In genomic region chr2:169572189-169572588, GRCh38 we compare ENCODE assay signal across 20 cellular contexts. TPM values are rescaled to one million over a fixed set of nuclear protein-coding genes. Genes with fewer than 3 reads are reported as not detected.
DNase-seq lines count a peak whose midpoint lies in the region; ATAC-seq and TF ChIP-seq lines count a peak whose summit lies in the region.
"Had no signal": no experiment of that assay in that cellular context is flagged by ENCODE, and none has a peak within 500 bp of the region (broad histone marks: within the 10 kb centered on the region; RNA-seq: fewer than 3 reads in every experiment).

No MANE protein-coding gene starts in this region.

- ATAC-seq in psoas muscle = no peak
- ATAC-seq: activated CD4-positive, CD25-positive, alpha-beta regulatory T cell treated with anti-CD3 and anti-CD28 coated beads, Interleukin-2, amount 50 U/mL, for 24 hours had no signal

- H3K9ac ChIP-seq in Loucy (ENCODE audit: low read depth, low read length, poor library complexity, severe bottlenecking) = peak overlapping the region; percentile 44

- H3K4me1 ChIP-seq in cardiac muscle cell (ENCODE audit: low read depth) (peaks cover 24% of the 10 kb centered on the region), right atrium auricular region (no peaks in the 10 kb centered on the region), Loucy (ENCODE audit: insufficient read depth, low read length, poor library complexity, severe bottlenecking) (peaks cover 33% of the 10 kb centered on the region), psoas muscle (peaks cover 21% of the 10 kb centered on the region)

- peaks cover 10% of the 10 kb centered on the region for H3K27me3 Mint-ChIP-seq in brain
- H3K27me3 Mint-ChIP-seq: type B pancreatic cell had no signal

- peaks cover 0 to 7% (median 0%) of the 10 kb centered on the region in 5 experiments for H3K9me3 Mint-ChIP-seq in brain
- H3K9me3 Mint-ChIP-seq: type B pancreatic cell had no signal

- TF ChIP-seq CTCF in cardiac muscle cell (IDR thresholded peaks at IDR 0.05; ENCODE audit: low read depth, low read length) = no peak
- TF ChIP-seq CTCF in right atrium auricular region (IDR thresholded peaks at IDR 0.05) = no peak
- TF ChIP-seq CTCF in Loucy (conservative IDR thresholded peaks at IDR 0.05; ENCODE audit: low read length) = no peak
- no peak for TF ChIP-seq CTCF in brain (conservative IDR thresholded peaks at IDR 0.05)
- no peak for TF ChIP-seq CTCF in psoas muscle (IDR thresholded peaks at IDR 0.05)

- no peaks in the 10 kb centered on the region for H3K36me3 Mint-ChIP-seq in brain
- H3K36me3 Mint-ChIP-seq: type B pancreatic cell had no signal

- no peaks in the 10 kb centered on the region for H3F3A ChIP-seq in Loucy (ENCODE audit: low read depth)

- intact Hi-C loops in psoas muscle (cut with DNase I) = no loop called here

- H3K27ac ChIP-seq in cardiac muscle cell = peak overlapping the region; percentile 89
- H3K27ac ChIP-seq in right atrium auricular region = no peak overlapping the region
- H3K27ac ChIP-seq in psoas muscle = no peak overlapping the region
- H3K27ac ChIP-seq: ovary had no signal

- H3K4me3 Mint-ChIP-seq in brain = peak overlapping the region in 4 of 5 experiments; percentile 18 to 98 (median 67)

- H3K79me2 ChIP-seq in Loucy (ENCODE audit: insufficient read depth, low read length) = peaks cover 46% of the 10 kb centered on the region

- WGBS in psoas muscle, 3 donors = 75 to 83% (median 83%) methylated on average over 1 of the region's 1 CpG

- no peak for DNase-seq in cardiac muscle cell (ENCODE audit: low read depth in 1 of 2, low spot score in 1 of 2)
- DNase-seq in right atrium auricular region (ENCODE audit: low spot score) = no peak
- DNase-seq in psoas muscle = no peak
- DNase-seq in NCI-H2029 (lab: John Stamatoyannopoulos, UW) = no peak
- no peak for DNase-seq in NCI-H2227 (lab: John Stamatoyannopoulos, UW; ENCODE audit: unreplicated experiment)
- no peak for DNase-seq in NCI-H1417 (lab: John Stamatoyannopoulos, UW)
- DNase-seq: activated effector memory CD4-positive, alpha-beta T cell treated with anti-CD3 and anti-CD28 coated beads, Interleukin-2, amount 50 U/mL, for 16 hours; anterior cingulate cortex; glutamatergic neuron; HCEC 1CT; IMR-90; kidney glomerular epithelial cell; NCI-H1417 treated with DMSO at 0.1 percent for 48 hours; ovary; spleen; stimulated activated naive CD4-positive, alpha-beta T cell had no signal

- peaks cover 12% of the 10 kb centered on the region for H3K36me3 ChIP-seq in cardiac muscle cell
- no peaks in the 10 kb centered on the region for H3K36me3 ChIP-seq in right atrium auricular region
- H3K36me3 ChIP-seq in Loucy (ENCODE audit: insufficient read depth, low read length) = no peaks in the 10 kb centered on the region
- H3K36me3 ChIP-seq in psoas muscle (ENCODE audit: insufficient read depth in 1 of 2, low read depth in 1 of 2) = peaks cover 0 to 18% of the 10 kb centered on the region in 2 donors
- H3K36me3 ChIP-seq: ovary had no signal

- peaks cover 48% of the 10 kb centered on the region for H3K4me1 Mint-ChIP-seq in brain

- no peak overlapping the region for H3K27ac Mint-ChIP-seq in brain

- no peak overlapping the region for H2AFZ ChIP-seq in Loucy (ENCODE audit: low read length)

- peak overlapping the region; percentile 78 for H3K4me2 ChIP-seq in Loucy (ENCODE audit: low read depth, low read length, poor library complexity, severe bottlenecking)

- peaks cover 23% of the 10 kb centered on the region for H4K20me1 ChIP-seq in Loucy (ENCODE audit: insufficient read depth, low read length, poor library complexity, severe bottlenecking)

- H3K9me2 ChIP-seq in Loucy (replicated peaks; ENCODE audit: low read depth, low read length) = no peaks in the 10 kb centered on the region

- no peaks in the 10 kb centered on the region for H3K27me3 ChIP-seq in cardiac muscle cell
- no peaks in the 10 kb centered on the region for H3K27me3 ChIP-seq in right atrium auricular region
- no peaks in the 10 kb centered on the region for H3K27me3 ChIP-seq in Loucy (ENCODE audit: insufficient read depth, low read length, poor library complexity, severe bottlenecking)
- H3K27me3 ChIP-seq in psoas muscle (ENCODE audit: insufficient read depth in 3 of 3, low read length in 2 of 3) = no peaks in the 10 kb centered on the region
- H3K27me3 ChIP-seq: ovary, spleen had no signal

- no peaks in the 10 kb centered on the region for H3K9me3 ChIP-seq in cardiac muscle cell (ENCODE audit: low read depth)
- no peaks in the 10 kb centered on the region for H3K9me3 ChIP-seq in right atrium auricular region
- H3K9me3 ChIP-seq in Loucy (ENCODE audit: insufficient read depth, low read depth, low read length) = no peaks in the 10 kb centered on the region
- no peaks in the 10 kb centered on the region for H3K9me3 ChIP-seq in psoas muscle
- H3K9me3 ChIP-seq: ovary, spleen had no signal

- H3K4me3 ChIP-seq in cardiac muscle cell (peak overlapping the region; percentile 49), right atrium auricular region (no peak overlapping the region), Loucy (ENCODE audit: low read length, poor library complexity, severe bottlenecking) (peak overlapping the region; percentile 88), psoas muscle (peak overlapping the region; percentile 83)

RNA-seq across cellular contexts. Expression of gene FASTKD1, which starts 1.5 kb away (rescaled TPM):
- 27.8 and 41.3 TPM in 2 replicates for total RNA-seq in cardiac muscle cell
- 61.4 and 62.4 TPM in 2 replicates for polyA plus RNA-seq in cardiac muscle cell
- total RNA-seq in right atrium auricular region = 10 to 100 TPM; 22.6 to 26.7 TPM
- polyA plus RNA-seq in brain (ENCODE audit: insufficient read depth, low read depth, low replicate concordance) = 4.3 TPM
- total RNA-seq in psoas muscle = 10 to 100 TPM; 12.9 to 35.2 (median 22.5) TPM
- 10 to 100 TPM; 16.2 to 53.1 (median 40.3) TPM for polyA plus RNA-seq in psoas muscle

RNA-seq across cellular contexts. Expression of gene PPIG, which starts 12.0 kb away (rescaled TPM):
- 17.5 and 24.7 TPM in 2 replicates for total RNA-seq in cardiac muscle cell
- polyA plus RNA-seq in cardiac muscle cell = 70.0 and 87.5 TPM in 2 replicates
- total RNA-seq in right atrium auricular region = 10 to 100 TPM; 23.5 to 28.4 TPM
- 8.1 TPM for polyA plus RNA-seq in brain (ENCODE audit: insufficient read depth, low read depth, low replicate concordance)
- 10 to 100 TPM; 36.8 to 49.6 (median 43.6) TPM for total RNA-seq in psoas muscle
- 10 to 100 TPM; 18.9 to 52.5 (median 23.8) TPM for polyA plus RNA-seq in psoas muscle

Comparison
In these comparisons a context has a peak if more than half of its experiments do, and no peak if none do; other contexts are left out.
1. H3K4me3 ChIP-seq: peak in cardiac muscle cell (single experiment), Loucy (single experiment) and psoas muscle (single experiment); none in right atrium auricular region (0 of 2).